In genomic region chr6:5030596-5031136, GRCh38 we compare ENCODE assay signal across 8 cellular contexts. TPM values are rescaled to one million over a fixed set of nuclear protein-coding genes. Genes with fewer than 3 reads are reported as not detected.
A peak's percentile ranks its signal among the peaks of the same experiment; 100 is the strongest.
DNase-seq lines count a peak whose midpoint lies in the region; ATAC-seq and TF ChIP-seq lines count a peak whose summit lies in the region.

No MANE protein-coding gene starts in this region.

- H3K9me2 ChIP-seq in GM23248 (ENCODE audit: insufficient read depth) (no peaks in the 10 kb centered on the region), Loucy (replicated peaks; ENCODE audit: low read depth, low read length) (no peaks in the 10 kb centered on the region)

- H2AFZ ChIP-seq in GM23248 (peak overlapping the region; percentile 58), Loucy (ENCODE audit: low read length) (peak overlapping the region; percentile 52)

- intact Hi-C loops in posterior vena cava (cut with DNase I), result no loop called here
- intact Hi-C loops in uterus (cut with DNase I; ENCODE audit: low total_unique reads), result no loop called here

- no peaks in the 10 kb centered on the region for H3K36me3 ChIP-seq in GM23248 (ENCODE audit: low read depth)
- H3K36me3 ChIP-seq in Loucy (ENCODE audit: insufficient read depth, low read length), result no peaks in the 10 kb centered on the region
- H3K36me3 ChIP-seq in gastroesophageal sphincter, result no peaks in the 10 kb centered on the region
- no peaks in the 10 kb centered on the region for H3K36me3 ChIP-seq in uterus

- peak; percentile 83 for TF ChIP-seq CTCF in Loucy (conservative IDR thresholded peaks at IDR 0.05; ENCODE audit: low read length)
- TF ChIP-seq CTCF in RWPE1 (conservative IDR thresholded peaks at IDR 0.05; ENCODE audit: low read depth), result peak; percentile 32; the same call in 1 of the 2 replicates
- peak; percentile 46 to 71 (median 66) for TF ChIP-seq CTCF in gastroesophageal sphincter (IDR thresholded peaks at IDR 0.05)
- peak; percentile 48 to 62 (median 55) for TF ChIP-seq CTCF in uterus (IDR thresholded peaks at IDR 0.05)

- H3K27ac ChIP-seq in GM23248 (no peak overlapping the region), RWPE1 (no peak overlapping the region), gastroesophageal sphincter (no peak overlapping the region), uterus (peak overlapping the region in 1 of 2 donors; percentile 10)

- H3K4me3 ChIP-seq in GM23248, result no peak overlapping the region
- H3K4me3 ChIP-seq in Loucy (ENCODE audit: low read length, poor library complexity, severe bottlenecking), result no peak overlapping the region
- H3K4me3 ChIP-seq in gastroesophageal sphincter, result no peak overlapping the region
- H3K4me3 ChIP-seq in uterus, result no peak overlapping the region

- H3K9ac ChIP-seq in GM23248 (no peak overlapping the region), Loucy (ENCODE audit: low read depth, low read length, poor library complexity, severe bottlenecking) (no peak overlapping the region)

- H4K20me1 ChIP-seq in GM23248 (ENCODE audit: insufficient read depth), result no peaks in the 10 kb centered on the region
- no peaks in the 10 kb centered on the region for H4K20me1 ChIP-seq in Loucy (ENCODE audit: insufficient read depth, low read length, poor library complexity, severe bottlenecking)

- H3K9me3 ChIP-seq in GM23248 (ENCODE audit: low read depth) (no peaks in the 10 kb centered on the region), Loucy (ENCODE audit: insufficient read depth, low read depth, low read length) (no peaks in the 10 kb centered on the region), gastroesophageal sphincter (no peaks in the 10 kb centered on the region), uterus (no peaks in the 10 kb centered on the region)

- TF ChIP-seq POLR2A in gastroesophageal sphincter (IDR thresholded peaks at IDR 0.05), result no peak
- TF ChIP-seq POLR2A in uterus (IDR thresholded peaks at IDR 0.05), result no peak

- H3F3A ChIP-seq in GM23248 (ENCODE audit: insufficient read depth), result peaks cover 4% of the 10 kb centered on the region; the same call in 1 of the 2 replicates
- no peaks in the 10 kb centered on the region for H3F3A ChIP-seq in Loucy (ENCODE audit: low read depth)

- H3K4me1 ChIP-seq in GM23248 (ENCODE audit: insufficient read depth) (peaks cover 4% of the 10 kb centered on the region; the same call in 1 of the 2 replicates), Loucy (ENCODE audit: insufficient read depth, low read length, poor library complexity, severe bottlenecking) (no peaks in the 10 kb centered on the region), gastroesophageal sphincter (peaks cover 0 to 21% (median 0%) of the 10 kb centered on the region in 3 donors), uterus (no peaks in the 10 kb centered on the region)

- in situ Hi-C loops in GM23248 (cut with MboI), result no loop called here

- 26 to 27% methylated on average over 12 to 13 of the region's 13 CpGs for WGBS in GM23248 (ENCODE audit: low coverage in 1 of 2, low lambda C conversion rate in 2 of 2, missing lambda C conversion rate in 2 of 2), 2 experiments
- WGBS in gastroesophageal sphincter (ENCODE audit: low coverage in 1 of 2), 2 donors, result 6 to 11% methylated on average over 3 to 7 of the region's 13 CpGs

- H3K79me2 ChIP-seq in GM23248 (ENCODE audit: insufficient read depth) (no peaks in the 10 kb centered on the region), Loucy (ENCODE audit: insufficient read depth, low read length) (no peaks in the 10 kb centered on the region)

- POLR2A ChIA-PET in RWPE1 (lab: Yijun Ruan, JAX; ENCODE audit: low non-redundant PET), result no interaction called here

- no peak for TF ChIP-seq EP300 in gastroesophageal sphincter (IDR thresholded peaks at IDR 0.05)

- ATAC-seq in gastroesophageal sphincter, result peak; percentile 64

- no peak overlapping the region for H3K4me2 ChIP-seq in GM23248 (ENCODE audit: unreplicated experiment)
- H3K4me2 ChIP-seq in Loucy (ENCODE audit: low read depth, low read length, poor library complexity, severe bottlenecking), result no peak overlapping the region

- H3K27me3 ChIP-seq in GM23248 (replicated peaks; ENCODE audit: insufficient read depth), result no peaks in the 10 kb centered on the region
- H3K27me3 ChIP-seq in Loucy (ENCODE audit: insufficient read depth, low read length, poor library complexity, severe bottlenecking), result no peaks in the 10 kb centered on the region
- H3K27me3 ChIP-seq in gastroesophageal sphincter, result no peaks in the 10 kb centered on the region
- H3K27me3 ChIP-seq in uterus, result no peaks in the 10 kb centered on the region

- DNase-seq in ELR (ENCODE audit: low read depth), result peak; percentile 86
- peak; percentile 92 for DNase-seq in GM23248
- peak; percentile 10 for DNase-seq in RWPE1 (ENCODE audit: low spot score)
- DNase-seq in activated T-helper 9 cell treated with anti-CD3 and anti-CD28 coated beads, Interleukin-2, amount 50 U/mL, for 16 hours (ENCODE audit: low read depth), result peak; percentile 43
- peak; percentile 92 for DNase-seq in posterior vena cava (ENCODE audit: low spot score)
- peak; percentile 80 to 84 for DNase-seq in uterus

- CTCF ChIA-PET in RWPE1 (lab: Yijun Ruan, JAX), result interaction anchor here (0.6 to 1.1 kb wide), 2 partner anchors 19 to 32 kb away, joined by 4 read pairs; no protein-coding TSS in a partner anchor

RNA-seq across cellular contexts. Expression of gene RPP40, which starts 26.8 kb away (rescaled TPM):
- 16.2 and 29.3 TPM in 2 replicates for total RNA-seq in GM23248 (2014; rRNA removed; shearing (Covaris generic))
- polyA plus RNA-seq in GM23248 (2016; fragmentation: Nextera tagmentation; extraction: Ambion mirVana), result 21.9 and 29.0 TPM in 2 replicates
- 10 to 100 TPM in 1 of 4 donors, 1 to 10 TPM in 3; 4.4 to 12.1 (median 6.3) TPM for total RNA-seq in gastroesophageal sphincter
- total RNA-seq in posterior vena cava, result 1 to 10 TPM; 4.7 to 5.0 TPM
- total RNA-seq in uterus, result 10 to 100 TPM in 1 of 4 donors, 1 to 10 TPM in 3; 1.0 to 16.2 (median 4.2) TPM

RNA-seq across cellular contexts. Expression of gene PPP1R3G, which starts 54.5 kb away (rescaled TPM):
- 1.5 and 2.6 TPM in 2 replicates for total RNA-seq in GM23248 (2014; rRNA removed; shearing (Covaris generic))
- 0.84 and 0.85 TPM in 2 replicates for polyA plus RNA-seq in GM23248 (2016; fragmentation: Nextera tagmentation; extraction: Ambion mirVana)
- total RNA-seq in gastroesophageal sphincter (10 to 100 TPM in 1 of 4 donors, 1 to 10 TPM in 3; 2.2 to 11.8 (median 5.7) TPM), posterior vena cava (1 to 10 TPM; 2.8 to 4.2 TPM), uterus (1 to 10 TPM in 3 of 4 donors, under 1 TPM in 1; 0.26 to 6.0 (median 2.8) TPM)

Comparison
In these comparisons a context has a peak if more than half of its experiments do, and no peak if none do; other contexts are left out.
1. DNase-seq: peak in every context shown above with its lines; median percentile 92 in GM23248; 92 in posterior vena cava; 86 in ELR; 82 in uterus; 43 in activated T-helper 9 cell treated with anti-CD3 and anti-CD28 coated beads, Interleukin-2, amount 50 U/mL, for 16 hours; 10 in RWPE1.
2. CTCF ChIP-seq: peak in every context shown above with its lines; median percentile 83 in Loucy; 66 in gastroesophageal sphincter; 55 in uterus; 32 in RWPE1.